In the genomic region with DNA sequence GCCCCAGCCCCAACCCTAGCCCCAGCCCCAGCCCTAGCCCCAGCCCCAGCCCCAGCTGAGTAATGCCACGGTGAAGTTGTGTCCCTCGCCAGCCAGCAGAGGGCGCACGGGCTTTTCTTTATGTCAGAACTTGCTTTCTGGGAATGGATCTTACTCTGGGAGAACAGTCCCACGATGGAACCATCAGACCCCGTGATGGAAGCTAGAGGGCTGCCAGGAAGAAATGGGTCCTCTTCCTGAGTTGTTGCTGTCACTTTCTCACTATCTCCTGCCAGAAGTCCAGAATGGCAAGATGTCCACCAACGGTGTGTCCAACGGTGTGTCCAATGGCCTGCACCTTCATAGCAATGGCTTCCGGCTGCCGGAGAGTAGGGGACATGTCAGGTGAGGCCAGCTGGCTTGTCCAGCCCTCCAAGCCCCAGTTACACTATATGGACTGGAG, we compare ENCODE assay signal across 8 cellular contexts. TPM values are rescaled to one million over a fixed set of nuclear protein-coding genes. Genes with fewer than 3 reads are reported as not detected.
A peak's percentile ranks its signal among the peaks of the same experiment; 100 is the strongest.
DNase-seq lines count a peak whose midpoint lies in the region.

No MANE protein-coding gene starts in this region.

- H2BK5ac ChIP-seq in mesenchymal stem cell (ENCODE audit: low read depth, low read length, poor library complexity, severe bottlenecking): no peak overlapping the region

- WGBS in mesenchymal stem cell: 39% methylated on average over 10 of the region's 10 CpGs

- H3K36me3 ChIP-seq in mesenchymal stem cell (ENCODE audit: control insufficient read depth in 1 of 2, insufficient read depth in 2 of 2, low read depth in 1 of 2, low read length in 2 of 2): peaks cover 29 to 61% of the 10 kb centered on the region in 2 experiments

- peak overlapping the region; percentile 46 to 76 for H3K18ac ChIP-seq in mesenchymal stem cell (ENCODE audit: low read depth in 1 of 2, low read length in 2 of 2)

- H2AK5ac ChIP-seq in mesenchymal stem cell (ENCODE audit: low read length, severe bottlenecking): peak overlapping the region; percentile 97

- no peak overlapping the region for H3K23ac ChIP-seq in mesenchymal stem cell (ENCODE audit: low read length in 2 of 2)

- peak; percentile 57 for DNase-seq in NCI-H1436 (lab: John Stamatoyannopoulos, UW)
- DNase-seq in NCI-H1436 treated with DMSO at 0.1 percent for 48 hours (lab: John Stamatoyannopoulos, UW): no peak
- peak; percentile 78 for DNase-seq in NCI-H2196 (lab: John Stamatoyannopoulos, UW; ENCODE audit: unreplicated experiment)
- DNase-seq in activated CD8-positive, alpha-beta memory T cell treated with anti-CD3 and anti-CD28 coated beads for 1 hour (ENCODE audit: extremely low read depth in 1 of 2, low read depth in 1 of 2): peak; percentile 31 to 58
- DNase-seq in effector CD4-positive, alpha-beta T cell: peak; percentile 65
- peak; percentile 68 for DNase-seq in mesenchymal stem cell
- DNase-seq in stimulated activated CD8-positive, alpha-beta memory T cell treated with anti-CD3 and anti-CD28 coated beads, Interleukin-12 subunit alpha, Interleukin-12 subunit beta, amount 100 ng/mL, for 4 hours (ENCODE audit: low read depth): peak; percentile 24
- DNase-seq in GM19240 (ENCODE audit: insufficient read length, low spot score): no peak

- no peak overlapping the region for H2AFZ ChIP-seq in mesenchymal stem cell (ENCODE audit: low read depth, low read length)

- no peak overlapping the region for H3K27ac ChIP-seq in mesenchymal stem cell (ENCODE audit: low read length, poor library complexity, severe bottlenecking)

- no peak overlapping the region for H3K4me3 ChIP-seq in mesenchymal stem cell (ENCODE audit: insufficient read depth in 1 of 2, low read depth in 1 of 2, low read length in 2 of 2)

- H4K91ac ChIP-seq in mesenchymal stem cell (ENCODE audit: low read length): peak overlapping the region; percentile 48

- no peaks in the 10 kb centered on the region for H3K9me3 ChIP-seq in mesenchymal stem cell (ENCODE audit: control insufficient read depth, low read length)

- H3K4me1 ChIP-seq in mesenchymal stem cell (ENCODE audit: control insufficient read depth, insufficient read depth, low read depth, low read length): peaks cover 38% of the 10 kb centered on the region

- H3K4me2 ChIP-seq in mesenchymal stem cell (ENCODE audit: low read length, poor library complexity, severe bottlenecking): no peak overlapping the region

- H3K79me1 ChIP-seq in mesenchymal stem cell (replicated peaks; ENCODE audit: low read length, poor library complexity, severe bottlenecking): no peaks in the 10 kb centered on the region

- H4K8ac ChIP-seq in mesenchymal stem cell (ENCODE audit: low read length): peak overlapping the region; percentile 5

- H3K14ac ChIP-seq in mesenchymal stem cell (ENCODE audit: low read length in 2 of 2): peak overlapping the region in 1 of 2 experiments; percentile 35

- H2BK15ac ChIP-seq in mesenchymal stem cell (ENCODE audit: low read depth, poor library complexity, severe bottlenecking): peak overlapping the region; percentile 82

- H3K27me3 ChIP-seq in mesenchymal stem cell (ENCODE audit: control insufficient read depth in 1 of 2, insufficient read depth in 1 of 2, low read length in 2 of 2): no peaks in the 10 kb centered on the region

- H2BK12ac ChIP-seq in mesenchymal stem cell (ENCODE audit: low read length in 2 of 2): peak overlapping the region; percentile 51 to 93

- H3K9ac ChIP-seq in mesenchymal stem cell (ENCODE audit: low read length): peak overlapping the region; percentile 6

- no peak overlapping the region for H2BK120ac ChIP-seq in mesenchymal stem cell (ENCODE audit: low read depth, low read length)

- peak overlapping the region; percentile 40 to 85 for H3K4ac ChIP-seq in mesenchymal stem cell (ENCODE audit: low read depth in 1 of 2, low read length in 2 of 2)

RNA-seq across cellular contexts. Expression of gene TMEM222, which starts 25.2 kb away (rescaled TPM):
- polyA plus RNA-seq in mesenchymal stem cell (2013, experiment 1 of 2): 37.1 TPM
- polyA plus RNA-seq in mesenchymal stem cell (2013, experiment 2 of 2): 36.1 TPM

RNA-seq across cellular contexts. Expression of gene SYTL1, which starts 45.0 kb away (rescaled TPM):
- 0.39 TPM for polyA plus RNA-seq in mesenchymal stem cell (2013, experiment 1 of 2)
- 0.59 TPM for polyA plus RNA-seq in mesenchymal stem cell (2013, experiment 2 of 2)

Comparison
In these comparisons a context has a peak if more than half of its experiments do, and no peak if none do; other contexts are left out.
1. DNase-seq: peak in NCI-H1436 (single experiment), NCI-H2196 (single experiment), activated CD8-positive, alpha-beta memory T cell treated with anti-CD3 and anti-CD28 coated beads for 1 hour (2 of 2), effector CD4-positive, alpha-beta T cell (single experiment), mesenchymal stem cell (single experiment) and stimulated activated CD8-positive, alpha-beta memory T cell treated with anti-CD3 and anti-CD28 coated beads, Interleukin-12 subunit alpha, Interleukin-12 subunit beta, amount 100 ng/mL, for 4 hours (single experiment); none in NCI-H1436 treated with DMSO at 0.1 percent for 48 hours (single experiment) and GM19240 (single experiment).